19 cellular contexts compared by ENCODE assay signal in genomic region chr1:44246806-44247205, GRCh38. TPM values are rescaled to one million over a fixed set of nuclear protein-coding genes. Genes with fewer than 3 reads are reported as not detected.
A peak's percentile ranks its signal among the peaks of the same experiment; 100 is the strongest.
DNase-seq lines count a peak whose midpoint lies in the region; TF ChIP-seq lines count a peak whose summit lies in the region.
"Had no signal": no experiment of that assay in that cellular context is flagged by ENCODE, and none has a peak within 500 bp of the region (broad histone marks: within the 10 kb centered on the region; RNA-seq: fewer than 3 reads in every experiment).

No MANE protein-coding gene starts in this region.

- no peaks in the 10 kb centered on the region for H3K36me3 ChIP-seq in neural progenitor cell
- H3K36me3 ChIP-seq in testis (ENCODE audit: low read depth, missing control alignments): no peaks in the 10 kb centered on the region
- H3K36me3 ChIP-seq: BE2C had no signal

- no peak overlapping the region for H3K4me2 ChIP-seq in neural progenitor cell

- intact Hi-C loops in testis (cut with DNase I; ENCODE audit: low total_unique reads): no loop called here
- intact Hi-C loops in activated CD4-positive, alpha-beta T cell treated with anti-CD3 and anti-CD28 coated beads, Interleukin-2, amount 10 ng/mL, durations not matched to agents 24 days and 14 days (cut with micrococcal nuclease): no loop called here

- WGBS in testis, 2 donors: 97 to 100% methylated on average over 2 of the region's 2 CpGs

- no peak overlapping the region for H2AFZ ChIP-seq in neural progenitor cell (replicated peaks)

- peaks cover 16% of the 10 kb centered on the region for H3K4me1 ChIP-seq in neural progenitor cell
- H3K4me1 ChIP-seq in testis: peaks cover 7% of the 10 kb centered on the region
- H3K4me1 ChIP-seq: SJCRH30 had no signal

- H3K9me3 ChIP-seq in neural progenitor cell (ENCODE audit: low read depth): no peaks in the 10 kb centered on the region
- H3K9me3 ChIP-seq in testis: no peaks in the 10 kb centered on the region
- H3K9me3 ChIP-seq: BE2C, SJCRH30 had no signal

- no peaks in the 10 kb centered on the region for H3K9me3 Mint-ChIP-seq in neural progenitor cell
- H3K9me3 Mint-ChIP-seq in activated CD4-positive, alpha-beta T cell treated with anti-CD3 and anti-CD28 coated beads, Interleukin-2, amount 10 ng/mL, durations not matched to agents 24 days and 14 days: no peaks in the 10 kb centered on the region
- H3K9me3 Mint-ChIP-seq: CD4-positive, CD25-positive, alpha-beta regulatory T cell; T-cell had no signal

- peaks cover 9% of the 10 kb centered on the region for H3K27me3 Mint-ChIP-seq in neural progenitor cell (ENCODE audit: insufficient read depth, low read depth)
- no peaks in the 10 kb centered on the region for H3K27me3 Mint-ChIP-seq in activated CD4-positive, alpha-beta T cell treated with anti-CD3 and anti-CD28 coated beads, Interleukin-2, amount 10 ng/mL, durations not matched to agents 24 days and 14 days
- H3K27me3 Mint-ChIP-seq: CD4-positive, CD25-positive, alpha-beta regulatory T cell; T-cell had no signal

- H3K27ac Mint-ChIP-seq in neural progenitor cell: peak overlapping the region; percentile 28
- no peak overlapping the region for H3K27ac Mint-ChIP-seq in activated CD4-positive, alpha-beta T cell treated with anti-CD3 and anti-CD28 coated beads, Interleukin-2, amount 10 ng/mL, durations not matched to agents 24 days and 14 days
- H3K27ac Mint-ChIP-seq: T-cell had no signal

- H3K27me3 ChIP-seq in neural progenitor cell: no peaks in the 10 kb centered on the region
- no peaks in the 10 kb centered on the region for H3K27me3 ChIP-seq in testis
- H3K27me3 ChIP-seq: BE2C, SJCRH30 had no signal

- peak overlapping the region; percentile 66 for H3K4me3 Mint-ChIP-seq in neural progenitor cell
- H3K4me3 Mint-ChIP-seq in activated CD4-positive, alpha-beta T cell treated with anti-CD3 and anti-CD28 coated beads, Interleukin-2, amount 10 ng/mL, durations not matched to agents 24 days and 14 days: no peak overlapping the region
- H3K4me3 Mint-ChIP-seq: CD4-positive, CD25-positive, alpha-beta regulatory T cell; T-cell had no signal

- no peak for TF ChIP-seq POLR2A in testis (IDR thresholded peaks at IDR 0.05)

- no peaks in the 10 kb centered on the region for H3K79me2 ChIP-seq in neural progenitor cell (ENCODE audit: low read depth)

- H3K4me3 ChIP-seq in neural progenitor cell (no peak overlapping the region), testis (no peak overlapping the region)
- H3K4me3 ChIP-seq: SJCRH30 had no signal

- DNase-seq in DMS53 treated with DMSO at 0.1 percent for 48 hours (lab: John Stamatoyannopoulos, UW; ENCODE audit: unreplicated experiment) (peak; percentile 13), NCI-H2029 treated with DMSO at 0.1 percent for 48 hours (lab: John Stamatoyannopoulos, UW) (peak; percentile 73), NCI-H774 (lab: John Stamatoyannopoulos, UW) (peak; percentile 40), neural progenitor cell (ENCODE audit: low spot score) (no peak), NCI-H446 treated with DMSO at 0.1 percent for 48 hours (lab: John Stamatoyannopoulos, UW) (no peak), testis (no peak)
- no peak for DNase-seq in activated CD8-positive, alpha-beta memory T cell treated with anti-CD3 and anti-CD28 coated beads, Interleukin-2, amount 50 U/mL, for 4 hours
- DNase-seq in activated CD4-positive, alpha-beta T cell treated with anti-CD3 and anti-CD28 coated beads, Interleukin-2, amount 10 ng/mL, durations not matched to agents 24 days and 14 days: no peak
- DNase-seq: BE2C; CD4-positive, CD25-positive, alpha-beta regulatory T cell; COR-L47; DMS 273 treated with DMSO at 0.1 percent for 48 hours; GDM1; Karpas-422; NCI-H1694; NCI-H2107; NCI-H2227 treated with DMSO at 0.1 percent for 48 hours; SJCRH30; T-cell had no signal

- peaks cover 24% of the 10 kb centered on the region for H3K36me3 Mint-ChIP-seq in neural progenitor cell
- no peaks in the 10 kb centered on the region for H3K36me3 Mint-ChIP-seq in activated CD4-positive, alpha-beta T cell treated with anti-CD3 and anti-CD28 coated beads, Interleukin-2, amount 10 ng/mL, durations not matched to agents 24 days and 14 days (ENCODE audit: low read depth)

- TF ChIP-seq CTCF in neural progenitor cell (IDR thresholded peaks at IDR 0.05): no peak
- no peak for TF ChIP-seq CTCF in testis (IDR thresholded peaks at IDR 0.05)

- peaks cover 48% of the 10 kb centered on the region for H3K4me1 Mint-ChIP-seq in neural progenitor cell
- no peaks in the 10 kb centered on the region for H3K4me1 Mint-ChIP-seq in activated CD4-positive, alpha-beta T cell treated with anti-CD3 and anti-CD28 coated beads, Interleukin-2, amount 10 ng/mL, durations not matched to agents 24 days and 14 days

- H3K27ac ChIP-seq in neural progenitor cell (no peak overlapping the region), testis (no peak overlapping the region)
- H3K27ac ChIP-seq: SJCRH30 had no signal

- H3F3A ChIP-seq in neural progenitor cell (ENCODE audit: low read depth): no peaks in the 10 kb centered on the region

- peaks cover 60% of the 10 kb centered on the region for H4K20me1 ChIP-seq in neural progenitor cell (ENCODE audit: low read depth)

- H3K9ac ChIP-seq in neural progenitor cell: no peak overlapping the region

RNA-seq across cellular contexts. Expression of gene DMAP1, which starts 33.5 kb away (rescaled TPM):
- total RNA-seq in neural progenitor cell (ENCODE audit: low replicate concordance) (22.3 and 29.8 TPM in 2 replicates), testis (10 to 100 TPM; 84.2 to 86.6 TPM)
- 54.2 TPM for polyA plus RNA-seq in testis (ENCODE audit: insufficient read depth, low read depth, low replicate concordance)
- total RNA-seq in activated CD4-positive, alpha-beta T cell treated with anti-CD3 and anti-CD28 coated beads, Interleukin-2, amount 10 ng/mL, durations not matched to agents 24 days and 14 days: 34.1 and 36.0 TPM in 2 replicates

Comparison
In these comparisons a context has a peak if more than half of its experiments do, and no peak if none do; other contexts are left out.
1. DNase-seq: peak in DMS53 treated with DMSO at 0.1 percent for 48 hours (single experiment), NCI-H2029 treated with DMSO at 0.1 percent for 48 hours (single experiment) and NCI-H774 (single experiment); none in neural progenitor cell (single experiment), activated CD8-positive, alpha-beta memory T cell treated with anti-CD3 and anti-CD28 coated beads, Interleukin-2, amount 50 U/mL, for 4 hours (single experiment), NCI-H446 treated with DMSO at 0.1 percent for 48 hours (single experiment), testis (single experiment) and activated CD4-positive, alpha-beta T cell treated with anti-CD3 and anti-CD28 coated beads, Interleukin-2, amount 10 ng/mL, durations not matched to agents 24 days and 14 days (single experiment).